Comparison of ENCODE assay signal across 9 cellular contexts in genomic region chr20:37347891-37348642, GRCh38. TPM values are rescaled to one million over a fixed set of nuclear protein-coding genes. Genes with fewer than 3 reads are reported as not detected.
DNase-seq lines count a peak whose midpoint lies in the region; ATAC-seq and TF ChIP-seq lines count a peak whose summit lies in the region.
"Had no signal": no experiment of that assay in that cellular context is flagged by ENCODE, and none has a peak within 500 bp of the region (broad histone marks: within the 10 kb centered on the region; RNA-seq: fewer than 3 reads in every experiment).

No MANE protein-coding gene starts in this region.

- H2BK12ac ChIP-seq in neuronal stem cell (ENCODE audit: low read length), result no peak overlapping the region

- no peak overlapping the region for H3K14ac ChIP-seq in neuronal stem cell (ENCODE audit: low read length)

- no peaks in the 10 kb centered on the region for H3K9me3 ChIP-seq in CD8-positive, alpha-beta T cell (ENCODE audit: low read length)
- no peaks in the 10 kb centered on the region for H3K9me3 ChIP-seq in HCT116 (ENCODE audit: control insufficient read depth in 1 of 2, insufficient read depth in 1 of 2, low read depth in 1 of 2, low read length in 2 of 2)
- H3K9me3 ChIP-seq in colonic mucosa, result no peaks in the 10 kb centered on the region
- H3K9me3 ChIP-seq in neuronal stem cell (replicated peaks in 1 of 2; ENCODE audit: control insufficient read depth in 2 of 2, insufficient read depth in 1 of 2, low read depth in 1 of 2, low read length in 2 of 2), result no peaks in the 10 kb centered on the region
- H3K9me3 ChIP-seq in body of pancreas, result no peaks in the 10 kb centered on the region
- H3K9me3 ChIP-seq: thyroid gland had no signal

- no peak overlapping the region for H3K27ac ChIP-seq in CD8-positive, alpha-beta T cell (ENCODE audit: low read depth, low read length)
- H3K27ac ChIP-seq in HCT116 (ENCODE audit: low read depth, low read length) (0 out of 2 replicates have a peak overlapping the region, but pooled peaks have one; percentile 6), colonic mucosa (no peak overlapping the region), neuronal stem cell (replicated peaks; ENCODE audit: low read length) (no peak overlapping the region), body of pancreas (peak overlapping the region in 2 of 4 donors; percentile 5 to 24)

- no peak overlapping the region for H2BK120ac ChIP-seq in neuronal stem cell (ENCODE audit: low read depth, low read length)

- H2AK5ac ChIP-seq in neuronal stem cell (ENCODE audit: low read depth, low read length), result peak overlapping the region; percentile 20

- TF ChIP-seq POLR2A in HCT116 (IDR thresholded peaks at IDR 0.05; ENCODE audit: borderline replicate concordance, extremely low read depth, insufficient read depth, insufficient read length) (no peak), body of pancreas (IDR thresholded peaks at IDR 0.05) (no peak)

- H2AFZ ChIP-seq in HCT116 (ENCODE audit: low read depth, low read length, poor library complexity, severe bottlenecking) (no peak overlapping the region), neuronal stem cell (ENCODE audit: low read length) (no peak overlapping the region)

- no peaks in the 10 kb centered on the region for H3K9me2 ChIP-seq in HCT116 (ENCODE audit: insufficient read depth)

- no peak for ATAC-seq in CD8-positive, alpha-beta T cell
- ATAC-seq in HCT116 (no peak), body of pancreas (no peak), GM21529 (IDR thresholded peaks at IDR 0.05; ENCODE audit: unreplicated experiment) (no peak)

- no peak for TF ChIP-seq CTCF in CD8-positive, alpha-beta T cell (IDR thresholded peaks at IDR 0.05)
- TF ChIP-seq CTCF in HCT116 (IDR thresholded peaks at IDR 0.05 in 2 of 3, conservative IDR thresholded peaks at IDR 0.05 in 1 of 3; ENCODE audit: borderline replicate concordance in 1 of 3, insufficient read depth in 1 of 3, low read depth in 2 of 3, low read length in 2 of 3), result no peak
- TF ChIP-seq CTCF in colonic mucosa (IDR thresholded peaks at IDR 0.05), result no peak
- TF ChIP-seq CTCF in body of pancreas (IDR thresholded peaks at IDR 0.05), result no peak

- BruUV-seq in HCT116 (replicated peaks; lab: Mats Ljungman, UMichigan), result no TSS peak

- intact Hi-C loops in CD8-positive, alpha-beta T cell (cut with DNase I, micrococcal nuclease), result no loop called here
- intact Hi-C loops in HCT116 (cut with micrococcal nuclease), result no loop called here
- intact Hi-C loops in colonic mucosa (cut with DNase I), result loop anchor here (10.0 kb wide), 1 partner anchor 53 kb away; no protein-coding TSS in a partner anchor
- intact Hi-C loops in body of pancreas (cut with DNase I), result loop anchor here (5.0 kb wide), 1 partner anchor 34 kb away; no protein-coding TSS in a partner anchor

- DNase-seq in CD8-positive, alpha-beta T cell, result no peak
- DNase-seq in HCT116 (ENCODE audit: low read depth, low spot score), result no peak
- no peak for DNase-seq in colonic mucosa
- DNase-seq in neuronal stem cell (ENCODE audit: low spot score), result no peak
- no peak for DNase-seq in NCI-H1092 treated with DMSO at 0.1 percent for 48 hours (lab: John Stamatoyannopoulos, UW)
- DNase-seq in body of pancreas, result no peak
- DNase-seq in GOT3 (lab: John Stamatoyannopoulos, UW), result no peak
- DNase-seq: thyroid gland had no signal

- H3K79me2 ChIP-seq in HCT116 (ENCODE audit: insufficient read depth, low read length), result peaks cover 73% of the 10 kb centered on the region

- H2BK15ac ChIP-seq in neuronal stem cell (ENCODE audit: low read length), result no peak overlapping the region

- no peak overlapping the region for H3K4me3 ChIP-seq in CD8-positive, alpha-beta T cell (ENCODE audit: low read depth, low read length)
- no peak overlapping the region for H3K4me3 ChIP-seq in HCT116 (replicated peaks in 1 of 2; ENCODE audit: low read depth in 1 of 2, low read length in 2 of 2)
- peak overlapping the region; percentile 44 for H3K4me3 ChIP-seq in colonic mucosa
- no peak overlapping the region for H3K4me3 ChIP-seq in neuronal stem cell (ENCODE audit: low read length in 2 of 2)
- no peak overlapping the region for H3K4me3 ChIP-seq in body of pancreas
- H3K4me3 ChIP-seq: thyroid gland had no signal

- peaks cover 11% of the 10 kb centered on the region for H3K4me1 Mint-ChIP-seq in CD8-positive, alpha-beta T cell (ENCODE audit: low read depth)

- WGBS in neuronal stem cell (ENCODE audit: extremely low coverage in 2 of 2, insufficient read length in 2 of 2, insufficient replicate concordance in 1 of 2), 2 donors, result no CpG with 5 or more reads among the region's 11 CpGs
- 67 to 69% methylated on average over 9 to 11 of the region's 11 CpGs for WGBS in body of pancreas, 2 donors

- H4K8ac ChIP-seq in neuronal stem cell (ENCODE audit: low read depth, low read length), result no peak overlapping the region

- H4K20me1 ChIP-seq in HCT116 (ENCODE audit: insufficient read depth), result no peaks in the 10 kb centered on the region

- H2BK5ac ChIP-seq in neuronal stem cell (ENCODE audit: low read length), result peak overlapping the region; percentile 68

- no peaks in the 10 kb centered on the region for H3K9me3 Mint-ChIP-seq in CD8-positive, alpha-beta T cell

- POLR2A ChIA-PET in CD8-positive, alpha-beta T cell (lab: Charles Lee), result no interaction called here
- POLR2A ChIA-PET in HCT116 (lab: Charles Lee), result no interaction called here

- no peaks in the 10 kb centered on the region for H3K27me3 ChIP-seq in CD8-positive, alpha-beta T cell (ENCODE audit: insufficient read depth, low read length)
- no peaks in the 10 kb centered on the region for H3K27me3 ChIP-seq in HCT116 (ENCODE audit: insufficient read depth, low read length)
- H3K27me3 ChIP-seq in colonic mucosa, result no peaks in the 10 kb centered on the region
- H3K27me3 ChIP-seq in neuronal stem cell (ENCODE audit: control insufficient read depth in 3 of 3, insufficient read depth in 3 of 3, low read depth in 1 of 3, low read length in 3 of 3), result peaks cover 0 to 7% (median 0%) of the 10 kb centered on the region in 3 experiments
- H3K27me3 ChIP-seq in body of pancreas, result no peaks in the 10 kb centered on the region
- H3K27me3 ChIP-seq: thyroid gland had no signal

- H3K9ac ChIP-seq in HCT116 (ENCODE audit: low read length) (no peak overlapping the region), colonic mucosa (ENCODE audit: low read depth in 2 of 2, low read length in 2 of 2) (peak overlapping the region in 1 of 2 donors; percentile 43), neuronal stem cell (ENCODE audit: low read depth, low read length, poor library complexity) (no peak overlapping the region)

- CTCF ChIA-PET in CD8-positive, alpha-beta T cell (lab: Charles Lee), result no interaction called here
- CTCF ChIA-PET in HCT116 (lab: Charles Lee), result no interaction called here

- no peaks in the 10 kb centered on the region for H3K36me3 ChIP-seq in CD8-positive, alpha-beta T cell (ENCODE audit: insufficient read depth, low read length)
- peaks cover 0 to 3% of the 10 kb centered on the region in 2 experiments; a peak in 1 of 4 replicates for H3K36me3 ChIP-seq in HCT116 (ENCODE audit: control insufficient read depth in 1 of 2, insufficient read depth in 2 of 2, low read length in 2 of 2)
- no peaks in the 10 kb centered on the region for H3K36me3 ChIP-seq in colonic mucosa
- peaks cover 1 to 35% of the 10 kb centered on the region in 2 donors for H3K36me3 ChIP-seq in neuronal stem cell (replicated peaks in 1 of 2; ENCODE audit: control insufficient read depth in 2 of 2, insufficient read depth in 2 of 2, low read length in 2 of 2)
- H3K36me3 ChIP-seq in body of pancreas (replicated peaks in 1 of 2; ENCODE audit: insufficient read depth in 1 of 2, low read depth in 2 of 2), result no peaks in the 10 kb centered on the region
- H3K36me3 ChIP-seq: thyroid gland had no signal

- peaks cover 25% of the 10 kb centered on the region for H3K79me1 ChIP-seq in neuronal stem cell (ENCODE audit: low read depth, low read length)

- H3K23ac ChIP-seq in neuronal stem cell (ENCODE audit: low read depth, low read length, poor library complexity), result no peak overlapping the region

- TF ChIP-seq RAD21 in HCT116 (IDR thresholded peaks at IDR 0.05; ENCODE audit: low read depth), result no peak

- peak overlapping the region; percentile 31 for H3K18ac ChIP-seq in neuronal stem cell (ENCODE audit: low read length)

- H3K4me1 ChIP-seq in CD8-positive, alpha-beta T cell (ENCODE audit: insufficient read depth, low read length), result peaks cover 10% of the 10 kb centered on the region
- H3K4me1 ChIP-seq in HCT116 (ENCODE audit: control insufficient read depth in 1 of 2, insufficient read depth in 2 of 2, low read length in 2 of 2), result peaks cover 23 to 49% of the 10 kb centered on the region in 2 experiments
- peaks cover 9% of the 10 kb centered on the region for H3K4me1 ChIP-seq in colonic mucosa
- peaks cover 5 to 6% of the 10 kb centered on the region in 2 donors for H3K4me1 ChIP-seq in neuronal stem cell (ENCODE audit: control insufficient read depth in 2 of 2, insufficient read depth in 1 of 2, low read depth in 1 of 2, low read length in 2 of 2)
- H3K4me1 ChIP-seq in body of pancreas, result peaks cover 63% of the 10 kb centered on the region

- H4K91ac ChIP-seq in neuronal stem cell (ENCODE audit: low read depth, low read length, poor library complexity), result no peak overlapping the region

- H3K4me2 ChIP-seq in HCT116 (ENCODE audit: low read length), result peak overlapping the region; percentile 93; the same call in 1 of the 2 replicates
- H3K4me2 ChIP-seq in neuronal stem cell (ENCODE audit: insufficient read depth, low read length, poor library complexity, severe bottlenecking), result no peak overlapping the region

- peak overlapping the region; percentile 45 for H3K27ac Mint-ChIP-seq in CD8-positive, alpha-beta T cell

- H3K4ac ChIP-seq in neuronal stem cell (ENCODE audit: low read length), result no peak overlapping the region

- RAD21 ChIA-PET in HCT116 (lab: Charles Lee; ENCODE audit: low non-redundant PET in 1 of 2, low total read pairs in 2 of 2, uncharacterized antibody in 2 of 2, unreplicated experiment in 2 of 2), result no interaction called here

- peak overlapping the region; percentile 39 for H3K4me3 Mint-ChIP-seq in CD8-positive, alpha-beta T cell

- no peaks in the 10 kb centered on the region for H3K36me3 Mint-ChIP-seq in CD8-positive, alpha-beta T cell

- no peaks in the 10 kb centered on the region for H3K27me3 Mint-ChIP-seq in CD8-positive, alpha-beta T cell (ENCODE audit: low read depth)

TF ChIP-seq in HCT116, 20 proteins besides CTCF, POLR2A, EP300 and RAD21 (continues in another document):
- TF ChIP-seq JUND (IDR thresholded peaks at IDR 0.05), result no peak

RNA-seq across cellular contexts. Expression of gene SRC, which starts 2.1 kb away (rescaled TPM):
- 1 to 10 TPM in 1 of 2 experiments, under 1 TPM in 1; 0.84 to 2.3 TPM for total RNA-seq in CD8-positive, alpha-beta T cell
- 42.3 TPM for total RNA-seq in HCT116 (2021; ENCODE audit: unreplicated experiment)
- 35.9 and 36.5 TPM in 2 replicates for polyA plus RNA-seq in HCT116 (2012)
- 100 to 1,000 TPM; 102 to 123 TPM for total RNA-seq in colonic mucosa
- polyA plus RNA-seq in neuronal stem cell (2013, experiment 1 of 2), result 32.2 TPM
- polyA plus RNA-seq in neuronal stem cell (2013, experiment 2 of 2), result 33.5 TPM
- 10 to 100 TPM; 25.9 to 35.3 TPM for total RNA-seq in body of pancreas

RNA-seq across cellular contexts. Expression of gene MANBAL, which starts 58.6 kb away (rescaled TPM):
- total RNA-seq in CD8-positive, alpha-beta T cell, result 1 to 10 TPM; 4.0 to 6.3 TPM
- 47.9 TPM for total RNA-seq in HCT116 (2021; ENCODE audit: unreplicated experiment)
- polyA plus RNA-seq in HCT116 (2012), result 80.8 and 84.5 TPM in 2 replicates
- total RNA-seq in colonic mucosa, result 10 to 100 TPM; 27.1 to 44.6 TPM
- polyA plus RNA-seq in neuronal stem cell (2013, experiment 1 of 2), result 66.5 TPM
- polyA plus RNA-seq in neuronal stem cell (2013, experiment 2 of 2), result 66.4 TPM
- 10 to 100 TPM in 1 of 2 donors, 1 to 10 TPM in 1; 8.6 to 11.9 TPM for total RNA-seq in body of pancreas

Comparison
In these comparisons a context has a peak if more than half of its experiments do, and no peak if none do; other contexts are left out.
1. RNA of gene SRC, which starts 2.1 kb away (total RNA-seq): 102 to 123 TPM in colonic mucosa, 42.3 TPM in HCT116 (single experiment) and 25.9 to 35.3 TPM in body of pancreas; 0.84 to 2.3 TPM in CD8-positive, alpha-beta T cell; every median in the first group is over 4 times any median in the second.
2. intact Hi-C loops: an anchor here in colonic mucosa (10.0 kb wide) and body of pancreas (5.0 kb wide); none called in CD8-positive, alpha-beta T cell and HCT116.